20 cellular contexts compared by ENCODE assay signal in the genomic region with DNA sequence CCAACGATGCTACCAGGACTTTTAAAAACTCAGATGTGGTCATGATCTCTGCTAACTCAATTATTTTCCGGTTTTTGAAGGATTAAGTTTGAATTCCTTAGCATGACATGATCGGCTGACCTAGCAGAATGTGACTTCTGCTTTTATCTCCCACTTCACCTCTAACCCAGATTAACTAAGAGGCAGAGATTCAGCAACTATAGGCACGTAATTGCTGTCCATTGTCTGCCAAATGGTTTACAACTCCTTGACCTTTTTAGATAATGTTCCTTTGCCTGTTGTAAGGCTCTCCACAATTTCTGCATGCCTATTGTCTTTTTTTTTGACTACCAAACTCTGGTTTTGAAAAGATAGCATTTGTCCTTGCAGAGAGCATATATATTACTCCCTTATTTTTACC.
"Had no signal": no experiment of that assay in that cellular context is flagged by ENCODE, and none has a peak within 500 bp of the region (broad histone marks: within the 10 kb centered on the region; RNA-seq: fewer than 3 reads in every experiment).

No MANE protein-coding gene starts in this region.

- H3K4me3 ChIP-seq: left ventricle myocardium inferior, lower lobe of right lung, stomach, thoracic aorta, transverse colon had no signal

- DNase-seq: dermis blood vessel endothelial cell; erythroblast; foreskin keratinocyte; kidney; left cardiac atrium; left ventricle myocardium inferior; lower lobe of right lung; naive B cell; posterior cingulate gyrus; small intestine; stimulated activated CD4-positive, alpha-beta T cell treated with anti-CD3 and anti-CD28 coated beads, Interleukin-12 subunit alpha, Interleukin-12 subunit beta, amount 100 ng/mL, for 4 hours; stimulated activated naive CD4-positive, alpha-beta T cell; stomach; substantia nigra; transverse colon had no signal

- H3K4me3 Mint-ChIP-seq: memory B cell, naive B cell, nephron had no signal

- ATAC-seq: foreskin keratinocyte, left cardiac atrium, lower lobe of right lung, sciatic nerve had no signal

- H3K4me1 Mint-ChIP-seq: naive B cell, nephron had no signal

- H3K36me3 Mint-ChIP-seq: memory B cell, naive B cell had no signal

- H3K4me1 ChIP-seq: foreskin keratinocyte, lower lobe of right lung, stomach, transverse colon had no signal

- H3K27me3 ChIP-seq: foreskin keratinocyte, neutrophil, stomach, transverse colon had no signal

- H3K36me3 ChIP-seq: left ventricle myocardium inferior, lower lobe of right lung, neutrophil, stomach, thoracic aorta, transverse colon had no signal

- H3K27ac Mint-ChIP-seq: memory B cell, naive B cell, nephron had no signal

- H3K27ac ChIP-seq: foreskin keratinocyte, left ventricle myocardium inferior, lower lobe of right lung, neutrophil, stomach, thoracic aorta, transverse colon had no signal

- H3K9me3 ChIP-seq: lower lobe of right lung, neutrophil, stomach, thoracic aorta, transverse colon had no signal

- H3K27me3 Mint-ChIP-seq: memory B cell, naive B cell had no signal
